1 cellular context compared by ENCODE assay signal in the genomic region with DNA sequence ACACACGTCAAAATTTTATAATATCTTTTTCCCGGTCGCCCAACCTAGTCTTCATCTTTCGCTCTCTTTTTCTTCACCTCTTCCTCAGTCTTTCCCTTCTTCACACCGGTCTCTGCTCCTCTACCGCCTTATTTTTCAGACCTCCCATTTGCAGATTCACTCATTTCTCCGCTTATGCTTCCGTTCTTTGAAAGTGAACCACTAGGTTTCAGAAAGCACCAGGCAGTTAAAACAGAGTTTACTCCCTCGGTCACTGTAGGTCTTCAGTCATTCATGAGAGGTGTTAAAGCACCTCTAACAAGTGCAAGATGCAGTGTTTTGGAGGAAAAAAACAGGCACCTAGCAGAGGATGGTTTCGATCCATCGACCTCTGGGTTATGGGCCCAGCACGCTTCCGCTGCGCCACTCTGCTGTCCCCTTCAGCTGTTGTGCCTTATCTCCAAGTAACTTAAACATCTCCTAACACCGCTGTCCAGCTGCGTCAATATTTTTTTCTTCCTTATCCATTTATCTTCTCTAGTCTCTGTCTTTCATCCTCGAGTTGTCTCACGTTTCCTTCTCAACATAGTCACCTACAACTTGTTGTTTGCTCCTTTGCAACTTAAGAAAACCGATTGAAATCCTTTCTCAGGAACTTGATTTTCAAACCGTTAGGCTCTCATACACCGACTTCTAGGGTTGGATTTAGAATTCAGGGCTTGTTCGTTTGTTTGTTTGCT.
TF ChIP-seq lines count a peak whose summit lies in the region.

No MANE protein-coding gene starts in this region.

TF ChIP-seq in HepG2, 621 proteins besides CTCF, POLR2A, EP300 and RAD21 (continued from another document and continues in another):
- TF ChIP-seq TOPORS (CRISPR knock-in tag; IDR thresholded peaks at IDR 0.05) (0 out of 2 replicates have a peak, but pooled peaks have one; percentile 39), FOXA3 (CRISPR knock-in tag; IDR thresholded peaks at IDR 0.05) (peak; percentile 67), MYC (CRISPR knock-in tag; IDR thresholded peaks at IDR 0.05; ENCODE audit: borderline replicate concordance) (peak; percentile 48; the same call in 1 of the 2 replicates), RARA (CRISPR knock-in tag; IDR thresholded peaks at IDR 0.05) (no peak), REPIN1 (CRISPR knock-in tag; IDR thresholded peaks at IDR 0.05; ENCODE audit: borderline replicate concordance, low read depth) (0 out of 2 replicates have a peak, but pooled peaks have one; percentile 68), HOXA9 (CRISPR knock-in tag; IDR thresholded peaks at IDR 0.05; ENCODE audit: borderline replicate concordance) (no peak), ETV5 (CRISPR knock-in tag; IDR thresholded peaks at IDR 0.05; ENCODE audit: borderline replicate concordance) (peak; percentile 83), SRSF1 (optimal IDR thresholded peaks at IDR 0.05; ENCODE audit: low read depth, low read length) (no peak), ZNF331 (CRISPR knock-in tag; IDR thresholded peaks at IDR 0.05) (peak; percentile 90; the same call in 1 of the 2 replicates), SSRP1 (CRISPR knock-in tag; IDR thresholded peaks at IDR 0.05) (peak; percentile 95), NBN (conservative IDR thresholded peaks at IDR 0.05) (0 out of 2 replicates have a peak, but pooled peaks have one; percentile 79), BCL6 (CRISPR knock-in tag; IDR thresholded peaks at IDR 0.05) (peak; percentile 61; the same call in 1 of the 2 replicates), ZBTB20 (CRISPR knock-in tag; IDR thresholded peaks at IDR 0.05; ENCODE audit: borderline replicate concordance, low read depth) (peak; percentile 67; the same call in 1 of the 2 replicates), ZNF749 (CRISPR knock-in tag; IDR thresholded peaks at IDR 0.05; ENCODE audit: borderline replicate concordance) (0 out of 2 replicates have a peak, but pooled peaks have one; percentile 89), NFYB (CRISPR knock-in tag; IDR thresholded peaks at IDR 0.05) (no peak), CAMTA2 (CRISPR knock-in tag; IDR thresholded peaks at IDR 0.05; ENCODE audit: borderline replicate concordance) (no peak), ZSCAN9 (CRISPR knock-in tag; IDR thresholded peaks at IDR 0.05; ENCODE audit: borderline replicate concordance) (peak; percentile 66), MAFF (IDR thresholded peaks at IDR 0.05; ENCODE audit: low read depth, low read length) (no peak), ZNF501 (CRISPR knock-in tag; IDR thresholded peaks at IDR 0.05) (peak; percentile 83)
- TF ChIP-seq, protein P1, sequence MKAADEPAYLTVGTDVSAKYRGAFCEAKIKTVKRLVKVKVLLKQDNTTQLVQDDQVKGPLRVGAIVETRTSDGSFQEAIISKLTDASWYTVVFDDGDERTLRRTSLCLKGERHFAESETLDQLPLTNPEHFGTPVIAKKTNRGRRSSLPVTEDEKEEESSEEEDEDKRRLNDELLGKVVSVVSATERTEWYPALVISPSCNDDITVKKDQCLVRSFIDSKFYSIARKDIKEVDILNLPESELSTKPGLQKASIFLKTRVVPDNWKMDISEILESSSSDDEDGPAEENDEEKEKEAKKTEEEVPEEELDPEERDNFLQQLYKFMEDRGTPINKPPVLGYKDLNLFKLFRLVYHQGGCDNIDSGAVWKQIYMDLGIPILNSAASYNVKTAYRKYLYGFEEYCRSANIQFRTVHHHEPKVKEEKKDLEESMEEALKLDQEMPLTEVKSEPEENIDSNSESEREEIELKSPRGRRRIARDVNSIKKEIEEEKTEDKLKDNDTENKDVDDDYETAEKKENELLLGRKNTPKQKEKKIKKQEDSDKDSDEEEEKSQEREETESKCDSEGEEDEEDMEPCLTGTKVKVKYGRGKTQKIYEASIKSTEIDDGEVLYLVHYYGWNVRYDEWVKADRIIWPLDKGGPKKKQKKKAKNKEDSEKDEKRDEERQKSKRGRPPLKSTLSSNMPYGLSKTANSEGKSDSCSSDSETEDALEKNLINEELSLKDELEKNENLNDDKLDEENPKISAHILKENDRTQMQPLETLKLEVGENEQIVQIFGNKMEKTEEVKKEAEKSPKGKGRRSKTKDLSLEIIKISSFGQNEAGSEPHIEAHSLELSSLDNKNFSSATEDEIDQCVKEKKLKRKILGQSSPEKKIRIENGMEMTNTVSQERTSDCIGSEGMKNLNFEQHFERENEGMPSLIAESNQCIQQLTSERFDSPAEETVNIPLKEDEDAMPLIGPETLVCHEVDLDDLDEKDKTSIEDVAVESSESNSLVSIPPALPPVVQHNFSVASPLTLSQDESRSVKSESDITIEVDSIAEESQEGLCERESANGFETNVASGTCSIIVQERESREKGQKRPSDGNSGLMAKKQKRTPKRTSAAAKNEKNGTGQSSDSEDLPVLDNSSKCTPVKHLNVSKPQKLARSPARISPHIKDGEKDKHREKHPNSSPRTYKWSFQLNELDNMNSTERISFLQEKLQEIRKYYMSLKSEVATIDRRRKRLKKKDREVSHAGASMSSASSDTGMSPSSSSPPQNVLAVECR (CRISPR knock-in tag; IDR thresholded peaks at IDR 0.05; ENCODE audit: borderline replicate concordance), result peak; percentile 48; the same call in 1 of the 2 replicates
- TF ChIP-seq, protein P2, sequence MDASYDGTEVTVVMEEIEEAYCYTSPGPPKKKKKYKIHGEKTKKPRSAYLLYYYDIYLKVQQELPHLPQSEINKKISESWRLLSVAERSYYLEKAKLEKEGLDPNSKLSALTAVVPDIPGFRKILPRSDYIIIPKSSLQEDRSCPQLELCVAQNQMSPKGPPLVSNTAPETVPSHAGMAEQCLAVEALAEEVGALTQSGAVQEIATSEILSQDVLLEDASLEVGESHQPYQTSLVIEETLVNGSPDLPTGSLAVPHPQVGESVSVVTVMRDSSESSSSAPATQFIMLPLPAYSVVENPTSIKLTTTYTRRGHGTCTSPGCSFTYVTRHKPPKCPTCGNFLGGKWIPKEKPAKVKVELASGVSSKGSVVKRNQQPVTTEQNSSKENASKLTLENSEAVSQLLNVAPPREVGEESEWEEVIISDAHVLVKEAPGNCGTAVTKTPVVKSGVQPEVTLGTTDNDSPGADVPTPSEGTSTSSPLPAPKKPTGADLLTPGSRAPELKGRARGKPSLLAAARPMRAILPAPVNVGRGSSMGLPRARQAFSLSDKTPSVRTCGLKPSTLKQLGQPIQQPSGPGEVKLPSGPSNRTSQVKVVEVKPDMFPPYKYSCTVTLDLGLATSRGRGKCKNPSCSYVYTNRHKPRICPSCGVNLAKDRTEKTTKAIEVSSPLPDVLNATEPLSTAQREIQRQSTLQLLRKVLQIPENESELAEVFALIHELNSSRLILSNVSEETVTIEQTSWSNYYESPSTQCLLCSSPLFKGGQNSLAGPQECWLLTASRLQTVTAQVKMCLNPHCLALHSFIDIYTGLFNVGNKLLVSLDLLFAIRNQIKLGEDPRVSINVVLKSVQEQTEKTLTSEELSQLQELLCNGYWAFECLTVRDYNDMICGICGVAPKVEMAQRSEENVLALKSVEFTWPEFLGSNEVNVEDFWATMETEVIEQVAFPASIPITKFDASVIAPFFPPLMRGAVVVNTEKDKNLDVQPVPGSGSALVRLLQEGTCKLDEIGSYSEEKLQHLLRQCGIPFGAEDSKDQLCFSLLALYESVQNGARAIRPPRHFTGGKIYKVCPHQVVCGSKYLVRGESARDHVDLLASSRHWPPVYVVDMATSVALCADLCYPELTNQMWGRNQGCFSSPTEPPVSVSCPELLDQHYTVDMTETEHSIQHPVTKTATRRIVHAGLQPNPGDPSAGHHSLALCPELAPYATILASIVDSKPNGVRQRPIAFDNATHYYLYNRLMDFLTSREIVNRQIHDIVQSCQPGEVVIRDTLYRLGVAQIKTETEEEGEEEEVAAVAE (CRISPR knock-in tag; IDR thresholded peaks at IDR 0.05; ENCODE audit: borderline replicate concordance), result peak; percentile 53; the same call in 1 of the 2 replicates
- TF ChIP-seq, protein P3, sequence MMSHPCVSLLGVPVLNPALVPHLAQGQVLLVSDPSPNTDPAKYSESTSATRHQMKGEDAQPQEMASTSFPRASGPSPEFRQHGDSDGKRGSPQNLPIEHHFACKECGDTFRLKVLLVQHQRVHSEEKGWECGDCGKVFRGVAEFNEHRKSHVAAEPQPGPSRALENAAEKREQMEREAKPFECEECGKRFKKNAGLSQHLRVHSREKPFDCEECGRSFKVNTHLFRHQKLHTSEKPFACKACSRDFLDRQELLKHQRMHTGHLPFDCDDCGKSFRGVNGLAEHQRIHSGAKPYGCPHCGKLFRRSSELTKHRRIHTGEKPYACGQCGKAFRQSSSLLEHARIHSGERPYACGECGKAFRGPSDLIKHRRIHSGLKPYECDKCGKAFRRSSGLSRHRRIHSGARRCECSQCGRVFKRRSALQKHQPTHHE (CRISPR knock-in tag; IDR thresholded peaks at IDR 0.05; ENCODE audit: borderline replicate concordance), result peak; percentile 74; the same call in 1 of the 2 replicates
- TF ChIP-seq, protein P4, sequence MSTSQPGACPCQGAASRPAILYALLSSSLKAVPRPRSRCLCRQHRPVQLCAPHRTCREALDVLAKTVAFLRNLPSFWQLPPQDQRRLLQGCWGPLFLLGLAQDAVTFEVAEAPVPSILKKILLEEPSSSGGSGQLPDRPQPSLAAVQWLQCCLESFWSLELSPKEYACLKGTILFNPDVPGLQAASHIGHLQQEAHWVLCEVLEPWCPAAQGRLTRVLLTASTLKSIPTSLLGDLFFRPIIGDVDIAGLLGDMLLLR (CRISPR knock-in tag; IDR thresholded peaks at IDR 0.05), result no peak
- TF ChIP-seq, protein P5, sequence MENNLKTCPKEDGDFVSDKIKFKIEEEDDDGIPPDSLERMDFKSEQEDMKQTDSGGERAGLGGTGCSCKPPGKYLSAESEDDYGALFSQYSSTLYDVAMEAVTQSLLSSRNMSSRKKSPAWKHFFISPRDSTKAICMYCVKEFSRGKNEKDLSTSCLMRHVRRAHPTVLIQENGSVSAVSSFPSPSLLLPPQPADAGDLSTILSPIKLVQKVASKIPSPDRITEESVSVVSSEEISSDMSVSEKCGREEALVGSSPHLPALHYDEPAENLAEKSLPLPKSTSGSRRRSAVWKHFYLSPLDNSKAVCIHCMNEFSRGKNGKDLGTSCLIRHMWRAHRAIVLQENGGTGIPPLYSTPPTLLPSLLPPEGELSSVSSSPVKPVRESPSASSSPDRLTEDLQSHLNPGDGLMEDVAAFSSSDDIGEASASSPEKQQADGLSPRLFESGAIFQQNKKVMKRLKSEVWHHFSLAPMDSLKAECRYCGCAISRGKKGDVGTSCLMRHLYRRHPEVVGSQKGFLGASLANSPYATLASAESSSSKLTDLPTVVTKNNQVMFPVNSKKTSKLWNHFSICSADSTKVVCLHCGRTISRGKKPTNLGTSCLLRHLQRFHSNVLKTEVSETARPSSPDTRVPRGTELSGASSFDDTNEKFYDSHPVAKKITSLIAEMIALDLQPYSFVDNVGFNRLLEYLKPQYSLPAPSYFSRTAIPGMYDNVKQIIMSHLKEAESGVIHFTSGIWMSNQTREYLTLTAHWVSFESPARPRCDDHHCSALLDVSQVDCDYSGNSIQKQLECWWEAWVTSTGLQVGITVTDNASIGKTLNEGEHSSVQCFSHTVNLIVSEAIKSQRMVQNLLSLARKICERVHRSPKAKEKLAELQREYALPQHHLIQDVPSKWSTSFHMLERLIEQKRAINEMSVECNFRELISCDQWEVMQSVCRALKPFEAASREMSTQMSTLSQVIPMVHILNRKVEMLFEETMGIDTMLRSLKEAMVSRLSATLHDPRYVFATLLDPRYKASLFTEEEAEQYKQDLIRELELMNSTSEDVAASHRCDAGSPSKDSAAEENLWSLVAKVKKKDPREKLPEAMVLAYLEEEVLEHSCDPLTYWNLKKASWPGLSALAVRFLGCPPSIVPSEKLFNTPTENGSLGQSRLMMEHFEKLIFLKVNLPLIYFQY (CRISPR knock-in tag; IDR thresholded peaks at IDR 0.05; ENCODE audit: borderline replicate concordance), result peak; percentile 92
- TF ChIP-seq, protein P6, sequence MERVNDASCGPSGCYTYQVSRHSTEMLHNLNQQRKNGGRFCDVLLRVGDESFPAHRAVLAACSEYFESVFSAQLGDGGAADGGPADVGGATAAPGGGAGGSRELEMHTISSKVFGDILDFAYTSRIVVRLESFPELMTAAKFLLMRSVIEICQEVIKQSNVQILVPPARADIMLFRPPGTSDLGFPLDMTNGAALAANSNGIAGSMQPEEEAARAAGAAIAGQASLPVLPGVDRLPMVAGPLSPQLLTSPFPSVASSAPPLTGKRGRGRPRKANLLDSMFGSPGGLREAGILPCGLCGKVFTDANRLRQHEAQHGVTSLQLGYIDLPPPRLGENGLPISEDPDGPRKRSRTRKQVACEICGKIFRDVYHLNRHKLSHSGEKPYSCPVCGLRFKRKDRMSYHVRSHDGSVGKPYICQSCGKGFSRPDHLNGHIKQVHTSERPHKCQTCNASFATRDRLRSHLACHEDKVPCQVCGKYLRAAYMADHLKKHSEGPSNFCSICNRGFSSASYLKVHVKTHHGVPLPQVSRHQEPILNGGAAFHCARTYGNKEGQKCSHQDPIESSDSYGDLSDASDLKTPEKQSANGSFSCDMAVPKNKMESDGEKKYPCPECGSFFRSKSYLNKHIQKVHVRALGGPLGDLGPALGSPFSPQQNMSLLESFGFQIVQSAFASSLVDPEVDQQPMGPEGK (CRISPR knock-in tag; IDR thresholded peaks at IDR 0.05), result 0 out of 2 replicates have a peak, but pooled peaks have one; percentile 24
- TF ChIP-seq, protein P7, sequence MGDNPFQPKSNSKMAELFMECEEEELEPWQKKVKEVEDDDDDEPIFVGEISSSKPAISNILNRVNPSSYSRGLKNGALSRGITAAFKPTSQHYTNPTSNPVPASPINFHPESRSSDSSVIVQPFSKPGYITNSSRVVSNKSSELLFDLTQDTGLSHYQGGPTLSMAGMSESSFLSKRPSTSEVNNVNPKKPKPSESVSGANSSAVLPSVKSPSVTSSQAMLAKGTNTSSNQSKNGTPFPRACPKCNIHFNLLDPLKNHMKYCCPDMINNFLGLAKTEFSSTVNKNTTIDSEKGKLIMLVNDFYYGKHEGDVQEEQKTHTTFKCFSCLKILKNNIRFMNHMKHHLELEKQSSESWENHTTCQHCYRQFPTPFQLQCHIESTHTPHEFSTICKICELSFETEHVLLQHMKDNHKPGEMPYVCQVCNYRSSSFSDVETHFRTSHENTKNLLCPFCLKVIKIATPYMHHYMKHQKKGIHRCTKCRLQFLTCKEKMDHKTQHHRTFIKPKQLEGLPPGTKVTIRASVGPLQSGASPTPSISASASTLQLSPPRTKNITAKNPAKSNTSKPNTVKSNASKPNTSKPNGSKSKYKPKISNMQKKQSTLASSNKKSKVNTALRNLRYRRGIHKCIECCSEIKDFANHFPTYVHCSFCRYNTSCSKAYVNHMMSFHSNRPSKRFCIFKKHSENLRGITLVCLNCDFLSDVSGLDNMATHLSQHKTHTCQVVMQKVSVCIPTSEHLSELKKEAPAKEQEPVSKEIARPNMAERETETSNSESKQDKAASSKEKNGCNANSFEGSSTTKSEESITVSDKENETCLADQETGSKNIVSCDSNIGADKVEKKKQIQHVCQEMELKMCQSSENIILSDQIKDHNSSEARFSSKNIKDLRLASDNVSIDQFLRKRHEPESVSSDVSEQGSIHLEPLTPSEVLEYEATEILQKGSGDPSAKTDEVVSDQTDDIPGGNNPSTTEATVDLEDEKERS (CRISPR knock-in tag; IDR thresholded peaks at IDR 0.05), result peak; percentile 75
- TF ChIP-seq, protein P8, sequence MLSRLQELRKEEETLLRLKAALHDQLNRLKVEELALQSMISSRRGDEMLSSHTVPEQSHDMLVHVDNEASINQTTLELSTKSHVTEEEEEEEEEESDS (CRISPR knock-in tag; IDR thresholded peaks at IDR 0.05; ENCODE audit: borderline replicate concordance), result peak; percentile 44; the same call in 1 of the 2 replicates
- TF ChIP-seq, protein P9, sequence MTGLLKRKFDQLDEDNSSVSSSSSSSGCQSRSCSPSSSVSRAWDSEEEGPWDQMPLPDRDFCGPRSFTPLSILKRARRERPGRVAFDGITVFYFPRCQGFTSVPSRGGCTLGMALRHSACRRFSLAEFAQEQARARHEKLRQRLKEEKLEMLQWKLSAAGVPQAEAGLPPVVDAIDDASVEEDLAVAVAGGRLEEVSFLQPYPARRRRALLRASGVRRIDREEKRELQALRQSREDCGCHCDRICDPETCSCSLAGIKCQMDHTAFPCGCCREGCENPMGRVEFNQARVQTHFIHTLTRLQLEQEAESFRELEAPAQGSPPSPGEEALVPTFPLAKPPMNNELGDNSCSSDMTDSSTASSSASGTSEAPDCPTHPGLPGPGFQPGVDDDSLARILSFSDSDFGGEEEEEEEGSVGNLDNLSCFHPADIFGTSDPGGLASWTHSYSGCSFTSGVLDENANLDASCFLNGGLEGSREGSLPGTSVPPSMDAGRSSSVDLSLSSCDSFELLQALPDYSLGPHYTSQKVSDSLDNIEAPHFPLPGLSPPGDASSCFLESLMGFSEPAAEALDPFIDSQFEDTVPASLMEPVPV (CRISPR knock-in tag; IDR thresholded peaks at IDR 0.05), result no peak
